8 cellular contexts compared by ENCODE assay signal in genomic region chr12:57726151-57726883, GRCh38. TPM values are rescaled to one million over a fixed set of nuclear protein-coding genes. Genes with fewer than 3 reads are reported as not detected.
A peak's percentile ranks its signal among the peaks of the same experiment; 100 is the strongest.
DNase-seq lines count a peak whose midpoint lies in the region; ATAC-seq and TF ChIP-seq lines count a peak whose summit lies in the region.

No MANE protein-coding gene starts in this region.

- peaks cover 50% of the 10 kb centered on the region for H3K36me3 Mint-ChIP-seq in activated naive CD4-positive, alpha-beta T cell treated with anti-CD3 and anti-CD28 coated beads, Interleukin-2, amount 10 ng/mL, durations not matched to agents 7 days and 5 days
- H3K36me3 Mint-ChIP-seq in activated naive CD4-positive, alpha-beta T cell treated with anti-CD3 and anti-CD28 coated beads for 36 hours (ENCODE audit: low read depth) = peaks cover 27% of the 10 kb centered on the region
- H3K36me3 Mint-ChIP-seq in activated CD8-positive, alpha-beta T cell treated with anti-CD3 and anti-CD28 coated beads for 36 hours (ENCODE audit: low read depth) = peaks cover 25% of the 10 kb centered on the region
- H3K36me3 Mint-ChIP-seq in natural killer cell = no peaks in the 10 kb centered on the region

- no peaks in the 10 kb centered on the region for H3K27me3 Mint-ChIP-seq in activated naive CD4-positive, alpha-beta T cell treated with anti-CD3 and anti-CD28 coated beads, Interleukin-2, amount 10 ng/mL, durations not matched to agents 7 days and 5 days
- H3K27me3 Mint-ChIP-seq in activated naive CD4-positive, alpha-beta T cell treated with anti-CD3 and anti-CD28 coated beads for 36 hours (ENCODE audit: low read depth) = no peaks in the 10 kb centered on the region
- no peaks in the 10 kb centered on the region for H3K27me3 Mint-ChIP-seq in activated CD8-positive, alpha-beta T cell treated with anti-CD3 and anti-CD28 coated beads for 36 hours
- no peaks in the 10 kb centered on the region for H3K27me3 Mint-ChIP-seq in natural killer cell (ENCODE audit: low read depth in 2 of 2)

- no peaks in the 10 kb centered on the region for H3K9me3 Mint-ChIP-seq in activated naive CD4-positive, alpha-beta T cell treated with anti-CD3 and anti-CD28 coated beads, Interleukin-2, amount 10 ng/mL, durations not matched to agents 7 days and 5 days
- no peaks in the 10 kb centered on the region for H3K9me3 Mint-ChIP-seq in activated naive CD4-positive, alpha-beta T cell treated with anti-CD3 and anti-CD28 coated beads for 36 hours
- H3K9me3 Mint-ChIP-seq in activated CD8-positive, alpha-beta T cell treated with anti-CD3 and anti-CD28 coated beads for 36 hours = no peaks in the 10 kb centered on the region
- H3K9me3 Mint-ChIP-seq in natural killer cell = no peaks in the 10 kb centered on the region

- ATAC-seq in activated CD8-positive, alpha-beta T cell treated with anti-CD3 and anti-CD28 coated beads for 36 hours = peak; percentile 50
- peak; percentile 45 to 53 (median 52) for ATAC-seq in natural killer cell
- ATAC-seq in GM18517 (IDR thresholded peaks at IDR 0.05; ENCODE audit: unreplicated experiment) = no peak

- DNase-seq in activated naive CD4-positive, alpha-beta T cell treated with anti-CD3 and anti-CD28 coated beads, Interleukin-2, amount 10 ng/mL, durations not matched to agents 7 days and 5 days = peak; percentile 44
- no peak for DNase-seq in activated naive CD4-positive, alpha-beta T cell treated with anti-CD3 and anti-CD28 coated beads for 36 hours
- DNase-seq in NCI-H2029 (lab: John Stamatoyannopoulos, UW) = peak; percentile 81
- peak; percentile 62 for DNase-seq in activated CD8-positive, alpha-beta T cell treated with anti-CD3 and anti-CD28 coated beads for 36 hours
- peak; percentile 82 for DNase-seq in fibroblast of the aortic adventitia (ENCODE audit: low read depth)
- DNase-seq in natural killer cell = peak; percentile 16
- DNase-seq in GM19238 (ENCODE audit: insufficient read length, low spot score) = no peak

- H3K27ac Mint-ChIP-seq in activated naive CD4-positive, alpha-beta T cell treated with anti-CD3 and anti-CD28 coated beads, Interleukin-2, amount 10 ng/mL, durations not matched to agents 7 days and 5 days = no peak overlapping the region
- H3K27ac Mint-ChIP-seq in activated naive CD4-positive, alpha-beta T cell treated with anti-CD3 and anti-CD28 coated beads for 36 hours = no peak overlapping the region
- peak overlapping the region; percentile 49 for H3K27ac Mint-ChIP-seq in activated CD8-positive, alpha-beta T cell treated with anti-CD3 and anti-CD28 coated beads for 36 hours
- H3K27ac Mint-ChIP-seq in natural killer cell = peak overlapping the region; percentile 36 to 68

- intact Hi-C loops in activated naive CD4-positive, alpha-beta T cell treated with anti-CD3 and anti-CD28 coated beads for 36 hours (cut with micrococcal nuclease) = no loop called here
- intact Hi-C loops in activated CD8-positive, alpha-beta T cell treated with anti-CD3 and anti-CD28 coated beads for 36 hours (cut with micrococcal nuclease) = no loop called here
- intact Hi-C loops in natural killer cell (cut with micrococcal nuclease) = no loop called here

- H3K4me1 Mint-ChIP-seq in activated naive CD4-positive, alpha-beta T cell treated with anti-CD3 and anti-CD28 coated beads, Interleukin-2, amount 10 ng/mL, durations not matched to agents 7 days and 5 days = peaks cover 7% of the 10 kb centered on the region
- no peaks in the 10 kb centered on the region for H3K4me1 Mint-ChIP-seq in activated naive CD4-positive, alpha-beta T cell treated with anti-CD3 and anti-CD28 coated beads for 36 hours (ENCODE audit: low read depth)
- peaks cover 6% of the 10 kb centered on the region for H3K4me1 Mint-ChIP-seq in activated CD8-positive, alpha-beta T cell treated with anti-CD3 and anti-CD28 coated beads for 36 hours (ENCODE audit: low read depth)
- peaks cover 17 to 20% of the 10 kb centered on the region in 2 donors for H3K4me1 Mint-ChIP-seq in natural killer cell

- POLR2A ChIA-PET in activated CD8-positive, alpha-beta T cell treated with anti-CD3 and anti-CD28 coated beads for 36 hours (lab: Charles Lee) = no interaction called here

- CTCF ChIA-PET in activated naive CD4-positive, alpha-beta T cell treated with anti-CD3 and anti-CD28 coated beads, Interleukin-2, amount 10 ng/mL, durations not matched to agents 7 days and 5 days (lab: Charles Lee) = interaction anchor here (1.4 kb wide), 1 partner anchor 15 kb away, joined by 6 read pairs; no protein-coding TSS in a partner anchor
- CTCF ChIA-PET in activated naive CD4-positive, alpha-beta T cell treated with anti-CD3 and anti-CD28 coated beads for 36 hours (lab: Charles Lee) = interaction anchor here (1.4 to 1.5 kb wide), 2 partner anchors 10 to 18 kb away, joined by 4 read pairs; partner anchors contain the start of gene TSPAN31
- CTCF ChIA-PET in activated CD8-positive, alpha-beta T cell treated with anti-CD3 and anti-CD28 coated beads for 36 hours (lab: Charles Lee) = interaction anchor here (1.2 to 1.5 kb wide), 3 partner anchors 15 to 68 kb away, joined by 3 to 8 read pairs (median 3); no protein-coding TSS in a partner anchor

- TF ChIP-seq CTCF in activated CD8-positive, alpha-beta T cell treated with anti-CD3 and anti-CD28 coated beads for 36 hours (IDR thresholded peaks at IDR 0.05) = peak; percentile 36
- TF ChIP-seq CTCF in fibroblast of the aortic adventitia (IDR thresholded peaks at IDR 0.05; ENCODE audit: insufficient read depth, low read length) (peak; percentile 88), natural killer cell (IDR thresholded peaks at IDR 0.05) (no peak)

- peak overlapping the region; percentile 87 for H3K4me3 ChIP-seq in fibroblast of the aortic adventitia (ENCODE audit: low read depth, low read length)

- no peak overlapping the region for H3K4me3 Mint-ChIP-seq in activated naive CD4-positive, alpha-beta T cell treated with anti-CD3 and anti-CD28 coated beads, Interleukin-2, amount 10 ng/mL, durations not matched to agents 7 days and 5 days
- no peak overlapping the region for H3K4me3 Mint-ChIP-seq in activated naive CD4-positive, alpha-beta T cell treated with anti-CD3 and anti-CD28 coated beads for 36 hours
- peak overlapping the region; percentile 47 for H3K4me3 Mint-ChIP-seq in activated CD8-positive, alpha-beta T cell treated with anti-CD3 and anti-CD28 coated beads for 36 hours
- peak overlapping the region; percentile 81 for H3K4me3 Mint-ChIP-seq in natural killer cell

RNA-seq across cellular contexts. Expression of gene AGAP2, which starts 12.2 kb away (rescaled TPM):
- 10 to 100 TPM; 26.7 to 28.0 TPM for total RNA-seq in activated naive CD4-positive, alpha-beta T cell treated with anti-CD3 and anti-CD28 coated beads for 36 hours
- total RNA-seq in activated CD8-positive, alpha-beta T cell treated with anti-CD3 and anti-CD28 coated beads for 36 hours = 10 to 100 TPM; 22.4 TPM
- total RNA-seq in fibroblast of the aortic adventitia (ENCODE audit: low replicate concordance) = 0.25 and 0.27 TPM in 2 replicates
- 10 to 100 TPM; 54.1 to 63.5 (median 54.8) TPM for total RNA-seq in natural killer cell

RNA-seq across cellular contexts. Expression of gene TSPAN31, which starts 18.5 kb away (rescaled TPM):
- total RNA-seq in activated naive CD4-positive, alpha-beta T cell treated with anti-CD3 and anti-CD28 coated beads for 36 hours = 1 to 10 TPM; 6.4 to 7.7 TPM
- total RNA-seq in activated CD8-positive, alpha-beta T cell treated with anti-CD3 and anti-CD28 coated beads for 36 hours = 1 to 10 TPM; 6.9 to 7.5 TPM
- total RNA-seq in fibroblast of the aortic adventitia (ENCODE audit: low replicate concordance) = 17.3 and 43.9 TPM in 2 replicates
- total RNA-seq in natural killer cell = 10 to 100 TPM; 18.3 to 27.0 (median 23.5) TPM

RNA-seq across cellular contexts. Expression of gene CDK4, which starts 25.8 kb away (rescaled TPM):
- total RNA-seq in activated naive CD4-positive, alpha-beta T cell treated with anti-CD3 and anti-CD28 coated beads for 36 hours = 100 to 1,000 TPM; 194 to 202 TPM
- total RNA-seq in activated CD8-positive, alpha-beta T cell treated with anti-CD3 and anti-CD28 coated beads for 36 hours = 100 to 1,000 TPM; 218 to 221 TPM
- 208 and 588 TPM in 2 replicates for total RNA-seq in fibroblast of the aortic adventitia (ENCODE audit: low replicate concordance)
- 10 to 100 TPM; 30.7 to 39.5 (median 37.7) TPM for total RNA-seq in natural killer cell

RNA-seq across cellular contexts. Expression of gene MARCHF9, which starts 28.6 kb away (rescaled TPM):
- total RNA-seq in activated naive CD4-positive, alpha-beta T cell treated with anti-CD3 and anti-CD28 coated beads for 36 hours = 10 to 100 TPM; 10.4 to 10.8 TPM
- 10 to 100 TPM; 23.4 to 24.3 TPM for total RNA-seq in activated CD8-positive, alpha-beta T cell treated with anti-CD3 and anti-CD28 coated beads for 36 hours
- 0.57 and 2.1 TPM in 2 replicates for total RNA-seq in fibroblast of the aortic adventitia (ENCODE audit: low replicate concordance)
- total RNA-seq in natural killer cell = 10 to 100 TPM; 25.4 to 28.4 (median 26.0) TPM

RNA-seq across cellular contexts. Expression of gene OS9, which starts 32.4 kb away (rescaled TPM):
- total RNA-seq in activated naive CD4-positive, alpha-beta T cell treated with anti-CD3 and anti-CD28 coated beads for 36 hours = 10 to 100 TPM; 60.7 to 60.9 TPM
- 10 to 100 TPM; 53.0 to 56.3 TPM for total RNA-seq in activated CD8-positive, alpha-beta T cell treated with anti-CD3 and anti-CD28 coated beads for 36 hours
- total RNA-seq in fibroblast of the aortic adventitia (ENCODE audit: low replicate concordance) (229 and 425 TPM in 2 replicates), natural killer cell (100 to 1,000 TPM; 185 to 221 (median 198) TPM)

Comparison
In these comparisons a context has a peak if more than half of its experiments do, and no peak if none do; other contexts are left out.
1. DNase-seq: peak in activated naive CD4-positive, alpha-beta T cell treated with anti-CD3 and anti-CD28 coated beads, Interleukin-2, amount 10 ng/mL, durations not matched to agents 7 days and 5 days (single experiment), NCI-H2029 (single experiment), activated CD8-positive, alpha-beta T cell treated with anti-CD3 and anti-CD28 coated beads for 36 hours (single experiment), fibroblast of the aortic adventitia (single experiment) and natural killer cell (single experiment); none in activated naive CD4-positive, alpha-beta T cell treated with anti-CD3 and anti-CD28 coated beads for 36 hours (single experiment) and GM19238 (single experiment).
2. H3K27ac Mint-ChIP-seq: peak in activated CD8-positive, alpha-beta T cell treated with anti-CD3 and anti-CD28 coated beads for 36 hours (single experiment) and natural killer cell (2 of 2); none in activated naive CD4-positive, alpha-beta T cell treated with anti-CD3 and anti-CD28 coated beads, Interleukin-2, amount 10 ng/mL, durations not matched to agents 7 days and 5 days (single experiment) and activated naive CD4-positive, alpha-beta T cell treated with anti-CD3 and anti-CD28 coated beads for 36 hours (single experiment).
3. H3K4me3 Mint-ChIP-seq: peak in activated CD8-positive, alpha-beta T cell treated with anti-CD3 and anti-CD28 coated beads for 36 hours (single experiment) and natural killer cell (single experiment); none in activated naive CD4-positive, alpha-beta T cell treated with anti-CD3 and anti-CD28 coated beads, Interleukin-2, amount 10 ng/mL, durations not matched to agents 7 days and 5 days (single experiment) and activated naive CD4-positive, alpha-beta T cell treated with anti-CD3 and anti-CD28 coated beads for 36 hours (single experiment).
4. RNA of gene AGAP2, which starts 12.2 kb away (total RNA-seq): 54.1 to 63.5 TPM in natural killer cell, 26.7 to 28.0 TPM in activated naive CD4-positive, alpha-beta T cell treated with anti-CD3 and anti-CD28 coated beads for 36 hours and 22.4 TPM in activated CD8-positive, alpha-beta T cell treated with anti-CD3 and anti-CD28 coated beads for 36 hours; 0.25 to 0.27 TPM in fibroblast of the aortic adventitia; every median in the first group is over 10 times any median in the second.